In the genomic region with DNA sequence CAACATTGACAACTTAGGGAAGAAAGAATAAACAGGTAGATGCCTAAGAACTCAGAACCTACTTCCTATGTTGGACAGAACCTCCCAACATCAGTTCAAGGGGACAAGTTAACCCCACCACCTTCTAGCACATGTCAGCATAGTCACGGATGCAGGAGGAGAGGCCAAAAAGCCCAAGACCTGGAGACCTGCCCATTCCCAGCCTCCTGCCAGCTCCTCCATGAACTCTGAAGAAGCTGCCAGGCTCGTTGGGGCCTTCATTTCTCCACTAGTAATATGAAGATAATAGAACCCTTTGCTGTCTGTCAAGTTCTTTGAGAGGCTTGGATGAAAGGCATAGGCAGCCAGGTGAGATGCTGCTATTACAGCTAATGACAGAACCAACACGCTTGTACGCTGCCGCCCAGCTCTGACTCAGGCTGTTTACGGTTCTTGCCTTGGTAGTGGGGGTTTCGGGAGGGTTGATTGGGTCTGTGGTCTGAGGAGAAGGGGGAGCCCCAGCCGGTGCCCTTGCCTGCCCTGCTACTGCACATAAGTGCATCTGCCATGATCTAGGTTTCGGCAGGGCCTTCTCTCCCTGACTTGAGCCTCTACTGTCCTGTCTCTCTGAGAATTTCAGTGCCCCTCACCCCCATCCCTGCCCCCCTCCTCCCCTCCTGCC, we compare ENCODE assay signal across 14 cellular contexts.
A peak's percentile ranks its signal among the peaks of the same experiment; 100 is the strongest.
DNase-seq lines count a peak whose midpoint lies in the region; ATAC-seq and TF ChIP-seq lines count a peak whose summit lies in the region.
"Had no signal": no experiment of that assay in that cellular context is flagged by ENCODE, and none has a peak within 500 bp of the region (broad histone marks: within the 10 kb centered on the region; RNA-seq: fewer than 3 reads in every experiment).

No MANE protein-coding gene starts in this region.

- WGBS in lung, 2 donors = 86% methylated on average over 9 of the region's 9 CpGs

- no peaks in the 10 kb centered on the region for H3K27me3 ChIP-seq in lung (ENCODE audit: control insufficient read depth, insufficient read depth)
- H3K27me3 ChIP-seq in GM23338 (ENCODE audit: insufficient read depth) = no peaks in the 10 kb centered on the region
- H3K27me3 ChIP-seq: ovary had no signal

- ATAC-seq in GM18873 (IDR thresholded peaks at IDR 0.05; ENCODE audit: low FRiP score, unreplicated experiment) (peak; percentile 87), GM21619 (IDR thresholded peaks at IDR 0.05; ENCODE audit: unreplicated experiment) (peak; percentile 81), HG03139 (IDR thresholded peaks at IDR 0.05; ENCODE audit: unreplicated experiment) (peak; percentile 48), lung (ENCODE audit: insufficient read depth, low FRiP score) (no peak), GM23338 (no peak)

- no peaks in the 10 kb centered on the region for H3K9me3 ChIP-seq in lung (ENCODE audit: control insufficient read depth in 2 of 2, insufficient read depth in 1 of 2, low read length in 1 of 2)
- H3K9me3 ChIP-seq: ovary, thoracic aorta had no signal

- H3K4me3 ChIP-seq in lung (no peak overlapping the region), GM23338 (no peak overlapping the region)
- H3K4me3 ChIP-seq: ovary, thoracic aorta had no signal

- H3K9me3 Mint-ChIP-seq in GM23338 = no peaks in the 10 kb centered on the region

- H3K27me3 Mint-ChIP-seq in GM23338 (ENCODE audit: insufficient read depth, low read depth, poor library complexity) = peaks cover 13% of the 10 kb centered on the region

- no peaks in the 10 kb centered on the region for H3K79me2 ChIP-seq in GM23338 (replicated peaks; ENCODE audit: insufficient read depth)

- no peak overlapping the region for H3K4me2 ChIP-seq in GM23338

- peak; percentile 20 for DNase-seq in lung (ENCODE audit: low spot score)
- DNase-seq in NCI-H1436 (lab: John Stamatoyannopoulos, UW) = no peak
- no peak for DNase-seq in GM23338 (ENCODE audit: low spot score)
- no peak for DNase-seq in NCI-H2171 treated with DMSO at 0.1 percent for 48 hours (lab: John Stamatoyannopoulos, UW)
- DNase-seq in NOMO-1 treated with dmso at 0.1 percent for 144 hours (lab: John Stamatoyannopoulos, UW; ENCODE audit: unreplicated experiment) = no peak
- DNase-seq: caudate nucleus, DMS53, Karpas-422, NCI-H774 had no signal

- H3K36me3 ChIP-seq in lung (ENCODE audit: control insufficient read depth in 2 of 2, insufficient read depth in 2 of 2, low read length in 2 of 2) (no peaks in the 10 kb centered on the region), GM23338 (ENCODE audit: insufficient read depth) (no peaks in the 10 kb centered on the region)
- H3K36me3 ChIP-seq: ovary, thoracic aorta had no signal

- no peaks in the 10 kb centered on the region for H4K20me1 ChIP-seq in GM23338 (replicated peaks; ENCODE audit: insufficient read depth)

- no peak overlapping the region for H3K4me3 Mint-ChIP-seq in GM23338

- H3K27ac ChIP-seq in lung (ENCODE audit: low read depth in 1 of 2, low read length in 1 of 2) = no peak overlapping the region
- no peak overlapping the region for H3K27ac ChIP-seq in GM23338 (ENCODE audit: low read depth)
- H3K27ac ChIP-seq: ovary, thoracic aorta had no signal

- no peaks in the 10 kb centered on the region for H3K36me3 Mint-ChIP-seq in GM23338 (ENCODE audit: low read depth)

- H3K4me1 ChIP-seq in lung (ENCODE audit: control insufficient read depth in 2 of 2, insufficient read depth in 2 of 2, low read length in 2 of 2) (no peaks in the 10 kb centered on the region), GM23338 (ENCODE audit: insufficient read depth) (no peaks in the 10 kb centered on the region)

- H3K4me1 Mint-ChIP-seq in GM23338 = peaks cover 5% of the 10 kb centered on the region

- no peak for TF ChIP-seq CTCF in lung (IDR thresholded peaks at IDR 0.05; ENCODE audit: control extremely low read depth, extremely low read depth)
- TF ChIP-seq CTCF in GM23338 (conservative IDR thresholded peaks at IDR 0.05; ENCODE audit: low read depth in 2 of 2) = no peak

- H3K9me2 ChIP-seq in GM23338 (ENCODE audit: insufficient read depth) = 0 out of 2 replicates have a peak, but pooled peaks cover 10% of the 10 kb centered on the region

- H3K27ac Mint-ChIP-seq in GM23338 = no peak overlapping the region

- no peak overlapping the region for H2AFZ ChIP-seq in GM23338

- no peaks in the 10 kb centered on the region for H3F3A ChIP-seq in GM23338 (replicated peaks; ENCODE audit: low read depth)

TF ChIP-seq in GM23338, 12 proteins besides CTCF, POLR2A, EP300 and RAD21 (continues in another document):
- no peak for TF ChIP-seq JUNB (IDR thresholded peaks at IDR 0.05; ENCODE audit: unreplicated experiment)
- TF ChIP-seq, protein P1, sequence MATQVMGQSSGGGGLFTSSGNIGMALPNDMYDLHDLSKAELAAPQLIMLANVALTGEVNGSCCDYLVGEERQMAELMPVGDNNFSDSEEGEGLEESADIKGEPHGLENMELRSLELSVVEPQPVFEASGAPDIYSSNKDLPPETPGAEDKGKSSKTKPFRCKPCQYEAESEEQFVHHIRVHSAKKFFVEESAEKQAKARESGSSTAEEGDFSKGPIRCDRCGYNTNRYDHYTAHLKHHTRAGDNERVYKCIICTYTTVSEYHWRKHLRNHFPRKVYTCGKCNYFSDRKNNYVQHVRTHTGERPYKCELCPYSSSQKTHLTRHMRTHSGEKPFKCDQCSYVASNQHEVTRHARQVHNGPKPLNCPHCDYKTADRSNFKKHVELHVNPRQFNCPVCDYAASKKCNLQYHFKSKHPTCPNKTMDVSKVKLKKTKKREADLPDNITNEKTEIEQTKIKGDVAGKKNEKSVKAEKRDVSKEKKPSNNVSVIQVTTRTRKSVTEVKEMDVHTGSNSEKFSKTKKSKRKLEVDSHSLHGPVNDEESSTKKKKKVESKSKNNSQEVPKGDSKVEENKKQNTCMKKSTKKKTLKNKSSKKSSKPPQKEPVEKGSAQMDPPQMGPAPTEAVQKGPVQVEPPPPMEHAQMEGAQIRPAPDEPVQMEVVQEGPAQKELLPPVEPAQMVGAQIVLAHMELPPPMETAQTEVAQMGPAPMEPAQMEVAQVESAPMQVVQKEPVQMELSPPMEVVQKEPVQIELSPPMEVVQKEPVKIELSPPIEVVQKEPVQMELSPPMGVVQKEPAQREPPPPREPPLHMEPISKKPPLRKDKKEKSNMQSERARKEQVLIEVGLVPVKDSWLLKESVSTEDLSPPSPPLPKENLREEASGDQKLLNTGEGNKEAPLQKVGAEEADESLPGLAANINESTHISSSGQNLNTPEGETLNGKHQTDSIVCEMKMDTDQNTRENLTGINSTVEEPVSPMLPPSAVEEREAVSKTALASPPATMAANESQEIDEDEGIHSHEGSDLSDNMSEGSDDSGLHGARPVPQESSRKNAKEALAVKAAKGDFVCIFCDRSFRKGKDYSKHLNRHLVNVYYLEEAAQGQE (IDR thresholded peaks at IDR 0.05; ENCODE audit: unreplicated experiment) = no peak
- TF ChIP-seq EZH2phosphoT487 (IDR thresholded peaks at IDR 0.05; ENCODE audit: unreplicated experiment) = no peak
- TF ChIP-seq CREB1 (CRISPR knock-in tag; IDR thresholded peaks at IDR 0.05; ENCODE audit: low read depth) = no peak
- TF ChIP-seq ZNF331 (CRISPR knock-in tag; IDR thresholded peaks at IDR 0.05; ENCODE audit: low read depth) = no peak
- no peak for TF ChIP-seq POLR2AphosphoS5 (IDR thresholded peaks at IDR 0.05; ENCODE audit: low read depth)

Comparison
In these comparisons a context has a peak if more than half of its experiments do, and no peak if none do; other contexts are left out.
1. ATAC-seq: peak in GM18873 (single experiment), GM21619 (single experiment) and HG03139 (single experiment); none in lung (single experiment) and GM23338 (single experiment).